1 cellular context compared by ENCODE assay signal in the genomic region with DNA sequence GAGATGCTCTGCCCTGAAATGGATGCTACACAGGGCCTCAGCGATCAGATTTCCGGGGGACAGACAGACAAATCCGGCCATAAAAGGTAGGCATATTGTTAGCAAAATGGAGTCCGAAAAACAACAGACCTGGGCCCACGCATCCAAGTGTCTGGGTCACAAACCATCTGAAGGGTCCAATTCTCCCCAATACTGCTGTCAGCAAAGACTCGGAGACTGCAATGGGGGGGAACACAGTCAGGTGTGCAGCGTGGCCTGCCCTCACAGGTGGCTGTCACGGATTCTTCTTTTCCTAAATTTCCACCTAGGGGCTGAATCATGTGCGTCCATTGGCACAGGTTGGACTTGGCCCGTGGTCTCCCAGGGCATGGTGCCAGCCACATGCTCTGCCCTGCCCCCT.
TF ChIP-seq lines count a peak whose summit lies in the region.

No MANE protein-coding gene starts in this region.

TF ChIP-seq in GM23338, 12 proteins besides CTCF, POLR2A, EP300 and RAD21 (continued from another document):
- TF ChIP-seq, protein P1, sequence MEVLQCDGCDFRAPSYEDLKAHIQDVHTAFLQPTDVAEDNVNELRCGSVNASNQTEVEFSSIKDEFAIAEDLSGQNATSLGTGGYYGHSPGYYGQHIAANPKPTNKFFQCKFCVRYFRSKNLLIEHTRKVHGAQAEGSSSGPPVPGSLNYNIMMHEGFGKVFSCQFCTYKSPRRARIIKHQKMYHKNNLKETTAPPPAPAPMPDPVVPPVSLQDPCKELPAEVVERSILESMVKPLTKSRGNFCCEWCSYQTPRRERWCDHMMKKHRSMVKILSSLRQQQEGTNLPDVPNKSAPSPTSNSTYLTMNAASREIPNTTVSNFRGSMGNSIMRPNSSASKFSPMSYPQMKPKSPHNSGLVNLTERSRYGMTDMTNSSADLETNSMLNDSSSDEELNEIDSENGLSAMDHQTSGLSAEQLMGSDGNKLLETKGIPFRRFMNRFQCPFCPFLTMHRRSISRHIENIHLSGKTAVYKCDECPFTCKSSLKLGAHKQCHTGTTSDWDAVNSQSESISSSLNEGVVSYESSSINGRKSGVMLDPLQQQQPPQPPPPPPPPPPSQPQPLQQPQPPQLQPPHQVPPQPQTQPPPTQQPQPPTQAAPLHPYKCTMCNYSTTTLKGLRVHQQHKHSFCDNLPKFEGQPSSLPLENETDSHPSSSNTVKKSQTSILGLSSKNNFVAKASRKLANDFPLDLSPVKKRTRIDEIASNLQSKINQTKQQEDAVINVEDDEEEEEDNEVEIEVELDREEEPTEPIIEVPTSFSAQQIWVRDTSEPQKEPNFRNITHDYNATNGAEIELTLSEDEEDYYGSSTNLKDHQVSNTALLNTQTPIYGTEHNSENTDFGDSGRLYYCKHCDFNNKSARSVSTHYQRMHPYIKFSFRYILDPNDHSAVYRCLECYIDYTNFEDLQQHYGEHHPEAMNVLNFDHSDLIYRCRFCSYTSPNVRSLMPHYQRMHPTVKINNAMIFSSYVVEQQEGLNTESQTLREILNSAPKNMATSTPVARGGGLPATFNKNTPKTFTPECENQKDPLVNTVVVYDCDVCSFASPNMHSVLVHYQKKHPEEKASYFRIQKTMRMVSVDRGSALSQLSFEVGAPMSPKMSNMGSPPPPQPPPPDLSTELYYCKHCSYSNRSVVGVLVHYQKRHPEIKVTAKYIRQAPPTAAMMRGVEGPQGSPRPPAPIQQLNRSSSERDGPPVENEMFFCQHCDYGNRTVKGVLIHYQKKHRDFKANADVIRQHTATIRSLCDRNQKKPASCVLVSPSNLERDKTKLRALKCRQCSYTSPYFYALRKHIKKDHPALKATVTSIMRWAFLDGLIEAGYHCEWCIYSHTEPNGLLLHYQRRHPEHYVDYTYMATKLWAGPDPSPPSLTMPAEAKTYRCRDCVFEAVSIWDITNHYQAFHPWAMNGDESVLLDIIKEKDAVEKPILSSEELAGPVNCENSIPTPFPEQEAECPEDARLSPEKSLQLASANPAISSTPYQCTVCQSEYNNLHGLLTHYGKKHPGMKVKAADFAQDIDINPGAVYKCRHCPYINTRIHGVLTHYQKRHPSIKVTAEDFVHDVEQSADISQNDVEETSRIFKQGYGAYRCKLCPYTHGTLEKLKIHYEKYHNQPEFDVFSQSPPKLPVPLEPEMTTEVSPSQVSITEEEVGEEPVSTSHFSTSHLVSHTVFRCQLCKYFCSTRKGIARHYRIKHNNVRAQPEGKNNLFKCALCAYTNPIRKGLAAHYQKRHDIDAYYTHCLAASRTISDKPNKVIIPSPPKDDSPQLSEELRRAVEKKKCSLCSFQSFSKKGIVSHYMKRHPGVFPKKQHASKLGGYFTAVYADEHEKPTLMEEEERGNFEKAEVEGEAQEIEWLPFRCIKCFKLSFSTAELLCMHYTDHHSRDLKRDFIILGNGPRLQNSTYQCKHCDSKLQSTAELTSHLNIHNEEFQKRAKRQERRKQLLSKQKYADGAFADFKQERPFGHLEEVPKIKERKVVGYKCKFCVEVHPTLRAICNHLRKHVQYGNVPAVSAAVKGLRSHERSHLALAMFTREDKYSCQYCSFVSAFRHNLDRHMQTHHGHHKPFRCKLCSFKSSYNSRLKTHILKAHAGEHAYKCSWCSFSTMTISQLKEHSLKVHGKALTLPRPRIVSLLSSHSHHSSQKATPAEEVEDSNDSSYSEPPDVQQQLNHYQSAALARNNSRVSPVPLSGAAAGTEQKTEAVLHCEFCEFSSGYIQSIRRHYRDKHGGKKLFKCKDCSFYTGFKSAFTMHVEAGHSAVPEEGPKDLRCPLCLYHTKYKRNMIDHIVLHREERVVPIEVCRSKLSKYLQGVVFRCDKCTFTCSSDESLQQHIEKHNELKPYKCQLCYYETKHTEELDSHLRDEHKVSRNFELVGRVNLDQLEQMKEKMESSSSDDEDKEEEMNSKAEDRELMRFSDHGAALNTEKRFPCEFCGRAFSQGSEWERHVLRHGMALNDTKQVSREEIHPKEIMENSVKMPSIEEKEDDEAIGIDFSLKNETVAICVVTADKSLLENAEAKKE (CRISPR knock-in tag; IDR thresholded peaks at IDR 0.05) = no peak
TF ChIP-seq in GM23338: peak in this region for 0.
